ENCODE assay signal across 8 cellular contexts in genomic region chr10:104300736-104301292, GRCh38. TPM values are rescaled to one million over a fixed set of nuclear protein-coding genes. Genes with fewer than 3 reads are reported as not detected.
DNase-seq lines count a peak whose midpoint lies in the region; ATAC-seq, FAIRE-seq and TF ChIP-seq lines count a peak whose summit lies in the region.

No MANE protein-coding gene starts in this region.

- peaks cover 47% of the 10 kb centered on the region for H3K4me1 ChIP-seq in astrocyte (ENCODE audit: insufficient read depth, low read length)

- H3K79me2 ChIP-seq in astrocyte (ENCODE audit: insufficient read depth, low read length) = no peaks in the 10 kb centered on the region

- intact Hi-C loops in sciatic nerve (cut with DNase I) = loop anchor here (5.0 kb wide), 1 partner anchor 46 kb away; no protein-coding TSS in a partner anchor

- DNase-seq in GOT3 (lab: John Stamatoyannopoulos, UW) = peak; percentile 69
- DNase-seq in NCI-H345 (lab: John Stamatoyannopoulos, UW) = peak; percentile 56
- peak; percentile 99 for DNase-seq in astrocyte (ENCODE audit: low read depth)
- DNase-seq in hypothalamus (lab: John Stamatoyannopoulos, UW) = peak in 26 of 51 donors; percentile 8 to 84 (median 34)
- DNase-seq in sciatic nerve (ENCODE audit: low spot score) = no peak
- no peak for DNase-seq in iPS-NIHi11 (ENCODE audit: low spot score)
- DNase-seq in stimulated activated naive CD4-positive, alpha-beta T cell treated with Interleukin-2 at 50 U/mL for 16 hours (lab: John Stamatoyannopoulos, UW) = no peak

- H3K4me3 ChIP-seq in astrocyte (ENCODE audit: insufficient read depth, low read depth, low read length) = peak overlapping the region; percentile 41

- H3K9me3 ChIP-seq in astrocyte (ENCODE audit: insufficient read depth, low read depth, low read length) = no peaks in the 10 kb centered on the region

- no peaks in the 10 kb centered on the region for H3K36me3 ChIP-seq in astrocyte (ENCODE audit: insufficient read depth, low read length)

- FAIRE-seq in astrocyte (lab: Jason Lieb, UNC) = no peak

- H3K36me3 Mint-ChIP-seq in astrocyte (ENCODE audit: low read depth, unreplicated experiment) = peaks cover 2% of the 10 kb centered on the region

- H3K9me3 Mint-ChIP-seq in astrocyte (ENCODE audit: unreplicated experiment) = peaks cover 13% of the 10 kb centered on the region

- no peak overlapping the region for H2AFZ ChIP-seq in astrocyte (ENCODE audit: low read depth, low read length)

- no peaks in the 10 kb centered on the region for H3K27me3 ChIP-seq in astrocyte (ENCODE audit: insufficient read depth, low read length)

- H3K27ac ChIP-seq in astrocyte (ENCODE audit: low read depth, low read length) = peak overlapping the region; percentile 100

- H3K4me3 Mint-ChIP-seq in astrocyte (ENCODE audit: unreplicated experiment) = no peak overlapping the region

- TF ChIP-seq CTCF in astrocyte (IDR thresholded peaks at IDR 0.05; ENCODE audit: insufficient read depth, low read depth, low read length) = no peak

- peak overlapping the region; percentile 93 for H3K9ac ChIP-seq in astrocyte (ENCODE audit: low read length)

- H3K27me3 Mint-ChIP-seq in astrocyte (ENCODE audit: low read depth, unreplicated experiment) = no peaks in the 10 kb centered on the region

- H3K4me1 Mint-ChIP-seq in astrocyte (ENCODE audit: low read depth, unreplicated experiment) = peaks cover 29% of the 10 kb centered on the region

- ATAC-seq in sciatic nerve = peak; percentile 33
- no peak for ATAC-seq in HG02870 (IDR thresholded peaks at IDR 0.05; ENCODE audit: unreplicated experiment)

- H3K27ac Mint-ChIP-seq in astrocyte (ENCODE audit: unreplicated experiment) = peak overlapping the region; percentile 86

- H3K4me2 ChIP-seq in astrocyte (ENCODE audit: low read length) = peak overlapping the region; percentile 82

- H4K20me1 ChIP-seq in astrocyte (ENCODE audit: insufficient read depth, low read length) = no peaks in the 10 kb centered on the region

RNA-seq across cellular contexts. Expression of gene GSTO2, which starts 31.8 kb away (rescaled TPM):
- total RNA-seq in astrocyte (1.2 and 1.9 TPM in 2 replicates), sciatic nerve (2.1 TPM)

RNA-seq across cellular contexts. Expression of gene ITPRIP, which starts 37.5 kb away (rescaled TPM):
- total RNA-seq in astrocyte (21.7 and 21.9 TPM in 2 replicates), sciatic nerve (24.7 TPM)

RNA-seq across cellular contexts. Expression of gene GSTO1, which starts 46.1 kb away (rescaled TPM):
- 127 and 131 TPM in 2 replicates for total RNA-seq in astrocyte
- 55.7 TPM for total RNA-seq in sciatic nerve

RNA-seq across cellular contexts. Expression of gene CFAP58, which starts 52.8 kb away (rescaled TPM):
- total RNA-seq in astrocyte (0.82 and 0.86 TPM in 2 replicates), sciatic nerve (0.67 TPM)

Comparison
In these comparisons a context has a peak if more than half of its experiments do, and no peak if none do; other contexts are left out.
1. DNase-seq: peak in GOT3 (single experiment), NCI-H345 (single experiment), astrocyte (single experiment) and hypothalamus (26 of 51); none in sciatic nerve (single experiment), iPS-NIHi11 (single experiment) and stimulated activated naive CD4-positive, alpha-beta T cell treated with Interleukin-2 at 50 U/mL for 16 hours (single experiment).